Comparison of ENCODE assay signal across 8 cellular contexts in genomic region chrX:40175416-40176255, GRCh38.
DNase-seq lines count a peak whose midpoint lies in the region; ATAC-seq and TF ChIP-seq lines count a peak whose summit lies in the region.

No MANE protein-coding gene starts in this region.

- TF ChIP-seq CTCF in coronary artery (IDR thresholded peaks at IDR 0.05) (no peak), lung (IDR thresholded peaks at IDR 0.05; ENCODE audit: control extremely low read depth, extremely low read depth) (no peak)

- 0 to 10% methylated on average over 47 to 71 of the region's 71 CpGs for WGBS in lung, 2 donors

- H3K4me1 ChIP-seq in HAP-1 (peaks cover 55% of the 10 kb centered on the region), lung (ENCODE audit: control insufficient read depth in 2 of 2, insufficient read depth in 2 of 2, low read length in 2 of 2) (peaks cover 0 to 3% of the 10 kb centered on the region in 2 donors)

- H3K27me3 ChIP-seq in HAP-1 (ENCODE audit: low read depth), result no peaks in the 10 kb centered on the region
- H3K27me3 ChIP-seq in lung (ENCODE audit: control insufficient read depth, insufficient read depth), result peaks cover 5% of the 10 kb centered on the region

- peak overlapping the region; percentile 80 to 97 for H3K27ac ChIP-seq in coronary artery
- H3K27ac ChIP-seq in lung (ENCODE audit: low read depth in 1 of 2, low read length in 1 of 2), result peak overlapping the region; percentile 92 to 93

- H3K4me3 ChIP-seq in HAP-1 (peak overlapping the region; percentile 49), coronary artery (peak overlapping the region; percentile 77), lung (peak overlapping the region; percentile 42)

- no peaks in the 10 kb centered on the region; the same call in 1 of the 2 replicates for H3K36me3 ChIP-seq in HAP-1 (replicated peaks)
- no peaks in the 10 kb centered on the region for H3K36me3 ChIP-seq in lung (ENCODE audit: control insufficient read depth in 2 of 2, insufficient read depth in 2 of 2, low read length in 2 of 2)

- ATAC-seq in lung (ENCODE audit: insufficient read depth, low FRiP score), result peak; percentile 48

- no peaks in the 10 kb centered on the region for H3K9me3 ChIP-seq in HAP-1
- H3K9me3 ChIP-seq in lung (ENCODE audit: control insufficient read depth in 2 of 2, insufficient read depth in 1 of 2, low read length in 1 of 2), result peaks cover 0 to 21% of the 10 kb centered on the region in 2 donors

- DNase-seq in EL (peak; percentile 60), HAP-1 (ENCODE audit: low spot score in 2 of 2) (peak; percentile 70 to 86), NCI-H2107 (lab: John Stamatoyannopoulos, UW) (peak; percentile 80), coronary artery (ENCODE audit: low spot score) (no peak), lung (ENCODE audit: low spot score) (peak; percentile 74), T1000 (lab: John Stamatoyannopoulos, UW) (no peak)
- peak; percentile 78 to 84 for DNase-seq in activated CD4-positive, alpha-beta T cell treated with anti-CD3 and anti-CD28 coated beads for 4 hours
- peak; percentile 55 to 72 (median 66) for DNase-seq in stimulated activated CD4-positive, alpha-beta T cell treated with anti-CD3 and anti-CD28 coated beads, TNF-alpha, amount 100 ng/mL, for 48 hours (ENCODE audit: low read depth in 3 of 3)

- in situ Hi-C loops in HAP-1 (cut with MboI; ENCODE audit: low sequenced_read_pairs), result no loop called here

Comparison
In these comparisons a context has a peak if more than half of its experiments do, and no peak if none do; other contexts are left out.
1. DNase-seq: peak in EL (single experiment), HAP-1 (2 of 2), NCI-H2107 (single experiment), activated CD4-positive, alpha-beta T cell treated with anti-CD3 and anti-CD28 coated beads for 4 hours (2 of 2), lung (single experiment) and stimulated activated CD4-positive, alpha-beta T cell treated with anti-CD3 and anti-CD28 coated beads, TNF-alpha, amount 100 ng/mL, for 48 hours (3 of 3); none in coronary artery (single experiment) and T1000 (single experiment).
2. Peak in every context shown above with its lines, with median percentiles within 50 percentile points of each other: H3K4me3 ChIP-seq.